23 cellular contexts compared by ENCODE assay signal in genomic region chr1:95561244-95561840, GRCh38.
"Had no signal": no experiment of that assay in that cellular context is flagged by ENCODE, and none has a peak within 500 bp of the region (broad histone marks: within the 10 kb centered on the region; RNA-seq: fewer than 3 reads in every experiment).

No MANE protein-coding gene starts in this region.

- H3K4me3 Mint-ChIP-seq: activated CD8-positive, alpha-beta memory T cell treated with anti-CD3 and anti-CD28 coated beads, Interleukin-2, amount 10 ng/mL, durations not matched to agents 7 days and 5 days; activated naive CD4-positive, alpha-beta T cell treated with anti-CD3 and anti-CD28 coated beads, Interleukin-2, amount 50 U/mL, for 24 hours; activated T-cell treated with anti-CD3 and anti-CD28 coated beads, Interleukin-2, amount 50 U/mL, for 24 hours; activated T-helper 1 cell treated with anti-CD3 and anti-CD28 coated beads, Interleukin-12 subunit alpha, Interleukin-12 subunit beta, Interleukin-2, Interleukin-4 antibody, amounts not matched to agents 30 ng/mL and 10 ng/mL and 1 ng/mL, durations not matched to agents 14 hours and 24 hours and 36 hours; central memory CD8-positive, alpha-beta T cell; T-helper 1 cell treated with Interleukin-12 subunit alpha and Interleukin-12 subunit beta and Interleukin-4 antibody, amounts not matched to agents 30 μg/mL and 1 μg/mL, for 36 hours had no signal

- H3K27ac Mint-ChIP-seq: activated CD8-positive, alpha-beta memory T cell treated with anti-CD3 and anti-CD28 coated beads, Interleukin-2, amount 10 ng/mL, durations not matched to agents 7 days and 5 days; activated naive CD4-positive, alpha-beta T cell treated with anti-CD3 and anti-CD28 coated beads, Interleukin-2, amount 50 U/mL, for 24 hours; activated T-cell treated with anti-CD3 and anti-CD28 coated beads, Interleukin-2, amount 50 U/mL, for 24 hours; activated T-helper 1 cell treated with anti-CD3 and anti-CD28 coated beads, Interleukin-12 subunit alpha, Interleukin-12 subunit beta, Interleukin-2, Interleukin-4 antibody, amounts not matched to agents 30 ng/mL and 10 ng/mL and 1 ng/mL, durations not matched to agents 14 hours and 24 hours and 36 hours; T-helper 1 cell treated with Interleukin-12 subunit alpha and Interleukin-12 subunit beta and Interleukin-4 antibody, amounts not matched to agents 30 μg/mL and 1 μg/mL, for 36 hours had no signal

- H3K4me1 Mint-ChIP-seq: activated CD8-positive, alpha-beta memory T cell treated with anti-CD3 and anti-CD28 coated beads, Interleukin-2, amount 10 ng/mL, durations not matched to agents 7 days and 5 days; activated naive CD4-positive, alpha-beta T cell treated with anti-CD3 and anti-CD28 coated beads, Interleukin-2, amount 50 U/mL, for 24 hours; central memory CD8-positive, alpha-beta T cell had no signal

- DNase-seq: activated CD4-positive, alpha-beta T cell treated with anti-CD3 and anti-CD28 coated beads for 4 hours; activated CD4-positive, alpha-beta T cell treated with anti-CD3 and anti-CD28 coated beads, Interleukin-2, amount 50 U/mL, for 48 hours; activated CD8-positive, alpha-beta memory T cell treated with anti-CD3 and anti-CD28 coated beads, Interleukin-2, amount 10 ng/mL, durations not matched to agents 7 days and 5 days; activated effector memory CD4-positive, alpha-beta T cell treated with Interleukin-2 at 50 U/mL for 16 hours; activated naive CD4-positive, alpha-beta T cell; activated T-cell treated with anti-CD3 and anti-CD28 coated beads, Interleukin-2, amount 50 U/mL, for 24 hours; aorta; cortex of kidney; Kasumi-1; KBM-7; NCI-H1048; NCI-H146; NCI-H187 treated with DMSO at 0.1 percent for 48 hours; NCI-H2107; NCI-H2171 treated with DMSO at 0.1 percent for 48 hours; NCI-H226; NCI-H524; PC-3; SHP77 treated with DMSO at 0.1 percent for 48 hours had no signal

- H3K27me3 Mint-ChIP-seq: activated CD8-positive, alpha-beta memory T cell treated with anti-CD3 and anti-CD28 coated beads, Interleukin-2, amount 10 ng/mL, durations not matched to agents 7 days and 5 days; activated naive CD4-positive, alpha-beta T cell treated with anti-CD3 and anti-CD28 coated beads, Interleukin-2, amount 50 U/mL, for 24 hours; activated T-cell treated with anti-CD3 and anti-CD28 coated beads, Interleukin-2, amount 50 U/mL, for 24 hours; central memory CD8-positive, alpha-beta T cell had no signal

- H3K36me3 Mint-ChIP-seq: activated CD8-positive, alpha-beta memory T cell treated with anti-CD3 and anti-CD28 coated beads, Interleukin-2, amount 10 ng/mL, durations not matched to agents 7 days and 5 days; activated naive CD4-positive, alpha-beta T cell treated with anti-CD3 and anti-CD28 coated beads, Interleukin-2, amount 50 U/mL, for 24 hours had no signal
